In the genomic region with DNA sequence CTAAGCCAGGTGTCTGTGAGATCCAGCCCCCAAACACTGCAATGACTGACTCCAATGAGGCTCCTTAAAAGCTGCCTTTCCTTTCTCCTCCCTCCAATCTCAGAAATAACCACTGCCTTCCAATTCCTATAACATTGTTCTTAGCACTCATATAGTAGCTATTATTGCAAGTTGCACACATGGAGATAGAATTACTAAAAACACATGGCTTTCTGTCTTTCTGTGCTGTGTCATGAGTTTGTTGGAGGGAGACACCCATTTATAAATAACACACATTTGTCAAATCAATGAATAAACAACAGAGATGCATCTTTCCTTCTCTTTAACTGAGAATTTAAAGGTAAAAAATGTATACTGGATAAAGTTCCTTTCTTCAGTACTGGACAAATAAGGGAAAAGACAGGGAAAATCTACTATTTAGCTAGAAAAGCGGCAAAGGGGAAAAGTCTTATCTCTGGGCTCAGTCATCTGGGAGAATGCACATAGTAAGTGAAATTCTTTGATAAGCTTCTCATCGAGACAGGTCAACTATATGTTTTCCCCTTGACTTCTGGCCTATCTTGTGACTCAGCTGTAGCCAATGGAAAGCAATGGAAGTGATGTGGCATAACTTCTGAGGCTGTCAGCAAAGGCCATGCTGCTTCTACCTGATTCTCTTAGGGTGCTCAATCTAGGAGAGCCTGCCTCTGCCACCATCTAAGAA, we compare ENCODE assay signal across 17 cellular contexts.
DNase-seq lines count a peak whose midpoint lies in the region; ATAC-seq and TF ChIP-seq lines count a peak whose summit lies in the region.
"Had no signal": no experiment of that assay in that cellular context is flagged by ENCODE, and none has a peak within 500 bp of the region (broad histone marks: within the 10 kb centered on the region; RNA-seq: fewer than 3 reads in every experiment).

No MANE protein-coding gene starts in this region.

- H3K4me3 Mint-ChIP-seq in activated CD8-positive, alpha-beta memory T cell treated with anti-CD3 and anti-CD28 coated beads, Interleukin-2, amount 10 ng/mL, durations not matched to agents 7 days and 5 days, result no peak overlapping the region
- H3K4me3 Mint-ChIP-seq: CD4-positive, alpha-beta T cell had no signal

- H3K9me3 ChIP-seq in Peyer's patch, result no peaks in the 10 kb centered on the region
- no peaks in the 10 kb centered on the region for H3K9me3 ChIP-seq in Karpas-422 (ENCODE audit: low read length)
- H3K9me3 ChIP-seq: BE2C had no signal

- CTCF ChIA-PET in activated CD8-positive, alpha-beta memory T cell treated with anti-CD3 and anti-CD28 coated beads, Interleukin-2, amount 10 ng/mL, durations not matched to agents 7 days and 5 days (lab: Charles Lee), result interaction anchor here (1.6 kb wide), 1 partner anchor 13 kb away, joined by 7 read pairs; no protein-coding TSS in a partner anchor

- no peak overlapping the region for H3K27ac Mint-ChIP-seq in activated CD8-positive, alpha-beta memory T cell treated with anti-CD3 and anti-CD28 coated beads, Interleukin-2, amount 10 ng/mL, durations not matched to agents 7 days and 5 days
- H3K27ac Mint-ChIP-seq: CD4-positive, alpha-beta T cell had no signal

- H3K27ac ChIP-seq in Peyer's patch (no peak overlapping the region), Karpas-422 (ENCODE audit: low read length) (no peak overlapping the region)
- H3K27ac ChIP-seq: PC-9 had no signal

- no peak overlapping the region for H2AFZ ChIP-seq in Karpas-422 (ENCODE audit: low read length)
- H2AFZ ChIP-seq: PC-9 had no signal

- no peak overlapping the region for H3K9ac ChIP-seq in Karpas-422 (ENCODE audit: low read length)

- TF ChIP-seq POLR2A in Peyer's patch (IDR thresholded peaks at IDR 0.05), result no peak

- H4K20me1 ChIP-seq in Karpas-422 (ENCODE audit: insufficient read depth, low read depth, low read length), result no peaks in the 10 kb centered on the region

- H3K27me3 ChIP-seq in Peyer's patch (no peaks in the 10 kb centered on the region), Karpas-422 (ENCODE audit: low read length) (no peaks in the 10 kb centered on the region)
- H3K27me3 ChIP-seq: BE2C had no signal

- H3K79me2 ChIP-seq in Karpas-422 (ENCODE audit: low read length), result no peaks in the 10 kb centered on the region

- no peaks in the 10 kb centered on the region for H3K36me3 ChIP-seq in Peyer's patch
- H3K36me3 ChIP-seq in Karpas-422 (ENCODE audit: insufficient read depth, low read length), result no peaks in the 10 kb centered on the region
- H3K36me3 ChIP-seq: BE2C had no signal

- H3K4me3 ChIP-seq in astrocyte of the spinal cord (ENCODE audit: low read depth, low read length), result no peak overlapping the region
- no peak overlapping the region for H3K4me3 ChIP-seq in fibroblast of pulmonary artery (replicated peaks; ENCODE audit: low read depth, low read length)
- no peak overlapping the region for H3K4me3 ChIP-seq in Peyer's patch
- H3K4me3 ChIP-seq in Karpas-422 (ENCODE audit: low read length), result no peak overlapping the region
- H3K4me3 ChIP-seq: PC-9 had no signal

- H3K36me3 Mint-ChIP-seq in activated CD8-positive, alpha-beta memory T cell treated with anti-CD3 and anti-CD28 coated beads, Interleukin-2, amount 10 ng/mL, durations not matched to agents 7 days and 5 days, result no peaks in the 10 kb centered on the region

- no peak for ATAC-seq in activated CD8-positive, alpha-beta memory T cell treated with anti-CD3 and anti-CD28 coated beads, Interleukin-2, amount 10 ng/mL, durations not matched to agents 7 days and 5 days
- no peak for ATAC-seq in HG03045 (IDR thresholded peaks at IDR 0.05; ENCODE audit: unreplicated experiment)

- in situ Hi-C loops in astrocyte of the spinal cord (cut with HindIII; ENCODE audit: low sequenced_read_pairs), result no loop called here

- H3K4me1 ChIP-seq in Peyer's patch (no peaks in the 10 kb centered on the region), Karpas-422 (ENCODE audit: low read length) (no peaks in the 10 kb centered on the region)
- H3K4me1 ChIP-seq: BE2C had no signal

- no peaks in the 10 kb centered on the region for H3K9me3 Mint-ChIP-seq in activated CD8-positive, alpha-beta memory T cell treated with anti-CD3 and anti-CD28 coated beads, Interleukin-2, amount 10 ng/mL, durations not matched to agents 7 days and 5 days (ENCODE audit: low read depth)
- H3K9me3 Mint-ChIP-seq: CD4-positive, alpha-beta T cell had no signal

- DNase-seq in NCI-H460 (ENCODE audit: extremely low read depth, low read depth), result peak; percentile 28
- DNase-seq in astrocyte of the spinal cord (ENCODE audit: low read depth, low spot score), result peak; percentile 35
- DNase-seq in fibroblast of pulmonary artery (ENCODE audit: low read depth), result peak; percentile 51
- DNase-seq in activated CD8-positive, alpha-beta memory T cell treated with anti-CD3 and anti-CD28 coated beads, Interleukin-2, amount 10 ng/mL, durations not matched to agents 7 days and 5 days, result no peak
- DNase-seq in Peyer's patch, result no peak
- DNase-seq in Karpas-422, result no peak
- DNase-seq: ACHN; BE2C; CD4-positive, alpha-beta T cell; EL; NCI-H1417 treated with DMSO at 0.1 percent for 48 hours; NCI-H1930; NCI-H2171 treated with DMSO at 0.1 percent for 48 hours; NCI-H446 treated with DMSO at 0.1 percent for 48 hours; NCI-H748 treated with DMSO at 0.1 percent for 48 hours; PC-9 had no signal

- H3K9me2 ChIP-seq in Karpas-422 (replicated peaks; ENCODE audit: insufficient read depth, low read length), result no peaks in the 10 kb centered on the region

- no peaks in the 10 kb centered on the region for H3K4me1 Mint-ChIP-seq in activated CD8-positive, alpha-beta memory T cell treated with anti-CD3 and anti-CD28 coated beads, Interleukin-2, amount 10 ng/mL, durations not matched to agents 7 days and 5 days

- H3K27me3 Mint-ChIP-seq in activated CD8-positive, alpha-beta memory T cell treated with anti-CD3 and anti-CD28 coated beads, Interleukin-2, amount 10 ng/mL, durations not matched to agents 7 days and 5 days, result peaks cover 25% of the 10 kb centered on the region

- TF ChIP-seq CTCF in astrocyte of the spinal cord (IDR thresholded peaks at IDR 0.05; ENCODE audit: low read depth, low read length) (no peak), fibroblast of pulmonary artery (IDR thresholded peaks at IDR 0.05; ENCODE audit: low read length, missing control alignments) (no peak), Peyer's patch (IDR thresholded peaks at IDR 0.05) (no peak)

- no peak overlapping the region for H3K4me2 ChIP-seq in Karpas-422 (ENCODE audit: low read depth, low read length, poor library complexity, severe bottlenecking)
- H3K4me2 ChIP-seq: PC-9 had no signal

Comparison
In these comparisons a context has a peak if more than half of its experiments do, and no peak if none do; other contexts are left out.
1. DNase-seq: peak in NCI-H460 (single experiment), astrocyte of the spinal cord (single experiment) and fibroblast of pulmonary artery (single experiment); none in activated CD8-positive, alpha-beta memory T cell treated with anti-CD3 and anti-CD28 coated beads, Interleukin-2, amount 10 ng/mL, durations not matched to agents 7 days and 5 days (single experiment), Peyer's patch (0 of 3) and Karpas-422 (single experiment).